ENCODE assay signal across 8 cellular contexts in genomic region chr20:2751868-2752630, GRCh38. TPM values are rescaled to one million over a fixed set of nuclear protein-coding genes. Genes with fewer than 3 reads are reported as not detected.
DNase-seq lines count a peak whose midpoint lies in the region; ATAC-seq and TF ChIP-seq lines count a peak whose summit lies in the region.

No MANE protein-coding gene starts in this region.

- POLR2A ChIA-PET in IMR-90 (lab: Charles Lee; ENCODE audit: unreplicated experiment), result no interaction called here

- H3K36me3 Mint-ChIP-seq in osteocyte (ENCODE audit: unreplicated experiment), result no peaks in the 10 kb centered on the region

- TF ChIP-seq CTCF in IMR-90 (conservative IDR thresholded peaks at IDR 0.05; ENCODE audit: low read depth, low read length) (peak; percentile 23; the same call in 1 of the 2 replicates), epithelial cell of esophagus (IDR thresholded peaks at IDR 0.05; ENCODE audit: insufficient read depth, low read depth, low read length, missing control alignments) (no peak), osteocyte (IDR thresholded peaks at IDR 0.05) (no peak)

- no peaks in the 10 kb centered on the region for H3K9me1 ChIP-seq in IMR-90 (ENCODE audit: insufficient read depth, low read length)

- dilution Hi-C loops in IMR-90 (cut with HindIII; ENCODE audit: low sequenced_read_pairs, unreplicated experiment), result no loop called here

- no peak overlapping the region for H4K8ac ChIP-seq in IMR-90 (ENCODE audit: low read depth in 2 of 2, low read length in 2 of 2)

- H3K9me3 Mint-ChIP-seq in osteocyte (ENCODE audit: unreplicated experiment), result no peaks in the 10 kb centered on the region

- H2BK120ac ChIP-seq in IMR-90 (ENCODE audit: low read depth, low read length), result no peak overlapping the region

- intact Hi-C loops in IMR-90 (cut with micrococcal nuclease), result no loop called here

- no peaks in the 10 kb centered on the region for H3K9me3 ChIP-seq in IMR-90 (ENCODE audit: control insufficient read depth, insufficient read depth, low read length)

- no peak overlapping the region for H3K18ac ChIP-seq in IMR-90 (ENCODE audit: low read depth, low read length)

- H3K4me3 Mint-ChIP-seq in osteocyte (ENCODE audit: unreplicated experiment), result peak overlapping the region; percentile 79

- no TSS peak for BruUV-seq in IMR-90 (replicated peaks; lab: Mats Ljungman, UMichigan)

- no peak overlapping the region for H3K9ac ChIP-seq in IMR-90 (ENCODE audit: low read depth, low read length)

- H3K36me3 ChIP-seq in IMR-90 (ENCODE audit: control insufficient read depth, insufficient read depth, low read length), result no peaks in the 10 kb centered on the region

- H2BK15ac ChIP-seq in IMR-90 (ENCODE audit: low read depth, low read length), result no peak overlapping the region

- H3K79me1 ChIP-seq in IMR-90 (ENCODE audit: low read depth in 1 of 2, low read length in 2 of 2), result no peaks in the 10 kb centered on the region

- TF ChIP-seq POLR2A in IMR-90 (IDR thresholded peaks at IDR 0.05; ENCODE audit: low read depth, low read length), result no peak

- peak overlapping the region; percentile 11 for H2AK9ac ChIP-seq in IMR-90 (replicated peaks; ENCODE audit: low read depth, low read length, poor library complexity)

- H3K27ac Mint-ChIP-seq in osteocyte (ENCODE audit: unreplicated experiment), result no peak overlapping the region

- in situ Hi-C loops in IMR-90 (cut with MboI; ENCODE audit: low sequenced_read_pairs), result loop anchor here (5.0 to 10.0 kb wide), 2 partner anchors 100 to 243 kb away; no protein-coding TSS in a partner anchor

- TF ChIP-seq RAD21 in IMR-90 (IDR thresholded peaks at IDR 0.05; ENCODE audit: low read length), result no peak

- H3K27me3 ChIP-seq in IMR-90 (ENCODE audit: control insufficient read depth, insufficient read depth, low read length), result peaks cover 60% of the 10 kb centered on the region

- no peak overlapping the region for H2BK5ac ChIP-seq in IMR-90 (ENCODE audit: low read depth, low read length, poor library complexity, severe bottlenecking)

- no peak overlapping the region for H3K27ac ChIP-seq in IMR-90 (ENCODE audit: insufficient read depth, low read length)

- H3K4me1 Mint-ChIP-seq in osteocyte (ENCODE audit: unreplicated experiment), result peaks cover 23% of the 10 kb centered on the region

- no peak overlapping the region for H2BK20ac ChIP-seq in IMR-90 (ENCODE audit: low read depth, low read length)

- no peak overlapping the region for H4K91ac ChIP-seq in IMR-90 (ENCODE audit: insufficient read depth, low read depth, low read length)

- peaks cover 8% of the 10 kb centered on the region; the same call in 1 of the 2 replicates for H3K4me1 ChIP-seq in IMR-90 (ENCODE audit: control insufficient read depth, insufficient read depth, low read length)

- H4K20me1 ChIP-seq in IMR-90 (ENCODE audit: insufficient read depth, low read length), result no peaks in the 10 kb centered on the region

- 1% methylated on average over 25 of the region's 100 CpGs; no CpG with 5 or more reads in 1 of the 2 experiments for WGBS in IMR-90 (ENCODE audit: extremely low coverage in 2 of 2, insufficient read length in 1 of 2), 2 experiments

- no peak overlapping the region for H3K4ac ChIP-seq in IMR-90 (ENCODE audit: low read depth, low read length)

- peak overlapping the region; percentile 30 for H3K4me3 ChIP-seq in IMR-90 (ENCODE audit: insufficient read depth, low read depth, low read length)
- peak overlapping the region; percentile 14 for H3K4me3 ChIP-seq in epithelial cell of esophagus (ENCODE audit: low read length)

- peak overlapping the region; percentile 67 for H3K4me2 ChIP-seq in IMR-90 (ENCODE audit: low read depth, low read length)

- peaks cover 58% of the 10 kb centered on the region for H3K27me3 Mint-ChIP-seq in osteocyte (ENCODE audit: unreplicated experiment)

- peak; percentile 55 for ATAC-seq in IMR-90 (ENCODE audit: low read depth)
- ATAC-seq in HG03565 (IDR thresholded peaks at IDR 0.05; ENCODE audit: unreplicated experiment), result no peak
- no peak for ATAC-seq in GM19324 (IDR thresholded peaks at IDR 0.05; ENCODE audit: low FRiP score, unreplicated experiment)

- peak overlapping the region; percentile 87 for H2AFZ ChIP-seq in IMR-90 (replicated peaks; ENCODE audit: low read length, poor library complexity)

- H2AK5ac ChIP-seq in IMR-90 (ENCODE audit: low read depth, low read length), result no peak overlapping the region

- H3K23ac ChIP-seq in IMR-90 (ENCODE audit: low read depth, low read length), result 0 out of 2 replicates have a peak overlapping the region, but pooled peaks have one; percentile 2

- H3K14ac ChIP-seq in IMR-90 (replicated peaks; ENCODE audit: low read depth, low read length), result no peak overlapping the region

- peak; percentile 74 for DNase-seq in AG20443 (ENCODE audit: low spot score)
- DNase-seq in IMR-90, result no peak
- DNase-seq in activated CD4-positive, alpha-beta T cell treated with anti-CD3 and anti-CD28 coated beads, Interleukin-2, amount 50 U/mL, for 4 hours, result peak; percentile 52 to 56
- DNase-seq in epithelial cell of esophagus (ENCODE audit: low read depth), result no peak
- no peak for DNase-seq in osteocyte (ENCODE audit: extremely low spot score, unreplicated experiment)
- no peak for DNase-seq in 8988T

- CTCF ChIA-PET in IMR-90 (lab: Yijun Ruan, JAX), result interaction anchor here (0.9 to 1.1 kb wide), 2 partner anchors 11 to 97 kb away, joined by 3 to 4 read pairs; no protein-coding TSS in a partner anchor

- H3K56ac ChIP-seq in IMR-90 (ENCODE audit: extremely low read depth, insufficient read depth, low read length), result no peak overlapping the region

- H4K5ac ChIP-seq in IMR-90 (ENCODE audit: low read depth, low read length), result no peak overlapping the region

TF ChIP-seq in IMR-90, 13 proteins besides CTCF, POLR2A, EP300 and RAD21:
- TF ChIP-seq CHD1 (IDR thresholded peaks at IDR 0.05; ENCODE audit: low read depth, low read length) (no peak), MAZ (IDR thresholded peaks at IDR 0.05; ENCODE audit: borderline replicate concordance, low read depth, low read length) (no peak), NFE2L2 (IDR thresholded peaks at IDR 0.05; ENCODE audit: low read depth, low read length) (no peak), SMC3 (IDR thresholded peaks at IDR 0.05; ENCODE audit: low read depth, low read length) (no peak), CEBPB (IDR thresholded peaks at IDR 0.05; ENCODE audit: low read depth, low read length) (no peak), FOS (IDR thresholded peaks at IDR 0.05; ENCODE audit: low read depth, low read length) (no peak), BHLHE40 (IDR thresholded peaks at IDR 0.05; ENCODE audit: low read depth, low read length) (no peak), RFX5 (IDR thresholded peaks at IDR 0.05; ENCODE audit: low read depth, low read length) (no peak), RCOR1 (IDR thresholded peaks at IDR 0.05; ENCODE audit: insufficient replicate concordance, low read length) (no peak), USF2 (IDR thresholded peaks at IDR 0.05; ENCODE audit: low read depth, low read length) (no peak), ELK1 (IDR thresholded peaks at IDR 0.05; ENCODE audit: borderline replicate concordance, low read depth, low read length) (no peak)

RNA-seq across cellular contexts. Expression of gene CPXM1, which starts 48.4 kb away (rescaled TPM):
- total RNA-seq in IMR-90 (2012; rRNA removed) (0.83 and 1.1 TPM in 2 replicates), osteocyte (84.0 and 85.8 TPM in 2 replicates)
- 4.5 and 4.6 TPM in 2 replicates for polyA plus RNA-seq in IMR-90 (2012; rRNA removed)
- polyA plus RNA-seq in IMR-90 (2012; cell fraction: cytosol; rRNA removed), result 3.9 and 6.8 TPM in 2 replicates
- 18.1 and 27.9 TPM in 2 replicates for polyA plus RNA-seq in IMR-90 (2012; cell fraction: nucleus; rRNA removed; ENCODE audit: low replicate concordance)

RNA-seq across cellular contexts. Expression of gene EBF4, which starts 59.5 kb away (rescaled TPM):
- under 0.01 and 0.18 TPM in 2 replicates for total RNA-seq in IMR-90 (2012; rRNA removed)
- polyA plus RNA-seq in IMR-90 (2012; rRNA removed), result 1.0 and 1.1 TPM in 2 replicates
- polyA plus RNA-seq in IMR-90 (2012; cell fraction: cytosol; rRNA removed), result 0.50 and 1.1 TPM in 2 replicates
- polyA plus RNA-seq in IMR-90 (2012; cell fraction: nucleus; rRNA removed; ENCODE audit: low replicate concordance), result 5.7 and 8.7 TPM in 2 replicates
- 9.8 and 12.8 TPM in 2 replicates for total RNA-seq in osteocyte

Comparison
In these comparisons a context has a peak if more than half of its experiments do, and no peak if none do; other contexts are left out.
1. DNase-seq: peak in AG20443 (single experiment) and activated CD4-positive, alpha-beta T cell treated with anti-CD3 and anti-CD28 coated beads, Interleukin-2, amount 50 U/mL, for 4 hours (2 of 2); none in IMR-90 (single experiment), epithelial cell of esophagus (single experiment), osteocyte (single experiment) and 8988T (single experiment).
2. RNA of gene CPXM1, which starts 48.4 kb away (total RNA-seq): 84.0 to 85.8 TPM in osteocyte; 0.83 to 1.1 TPM in IMR-90; every median in the first group is over 10 times any median in the second.